Comparison of ENCODE assay signal across 8 cellular contexts in the genomic region with DNA sequence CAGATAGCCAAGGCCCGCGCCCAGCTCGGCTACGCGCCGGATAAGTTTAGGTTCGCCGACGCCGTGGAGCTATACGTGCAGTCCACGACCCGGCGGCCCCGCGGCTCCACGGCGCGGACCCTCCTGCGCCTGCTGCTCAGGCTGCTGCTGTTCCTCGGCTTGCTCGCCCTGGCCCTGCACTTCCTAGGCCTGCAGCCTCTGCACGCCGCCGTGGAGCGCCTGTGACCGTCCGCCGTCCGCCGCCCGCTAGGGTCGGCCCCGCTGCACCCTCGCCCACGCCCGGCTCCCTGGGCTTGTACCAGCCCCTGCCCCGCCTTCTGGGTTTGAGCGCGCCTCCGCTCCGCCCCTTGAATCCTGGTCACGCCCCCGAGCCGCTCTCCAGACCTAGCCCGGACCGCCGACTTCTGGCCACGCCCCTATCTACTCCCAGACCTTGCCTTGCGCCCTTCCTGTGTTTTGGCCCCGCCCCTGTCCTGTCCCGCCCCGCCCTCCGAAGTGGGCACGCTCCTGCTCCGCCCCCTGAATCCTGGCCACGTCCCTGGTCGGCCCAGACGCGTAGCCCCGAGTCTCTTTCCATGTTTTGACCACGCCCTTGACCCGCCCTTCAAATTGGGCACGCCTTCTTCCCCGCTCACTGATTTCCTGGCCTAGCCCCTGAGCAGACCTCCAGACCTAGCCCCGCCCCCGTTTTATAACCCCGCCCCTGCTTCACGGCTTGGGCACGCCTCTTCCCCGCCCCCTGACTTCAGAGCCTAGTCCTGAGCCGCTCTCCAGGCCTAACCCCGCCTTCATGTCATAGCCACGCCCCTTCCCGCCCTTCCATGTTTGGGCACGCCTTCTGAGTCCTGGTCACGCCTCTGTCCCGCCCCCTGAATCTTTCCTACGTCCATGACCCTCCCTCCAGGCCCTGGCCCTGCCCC. TPM values are rescaled to one million over a fixed set of nuclear protein-coding genes. Genes with fewer than 3 reads are reported as not detected.
DNase-seq lines count a peak whose midpoint lies in the region; ATAC-seq and TF ChIP-seq lines count a peak whose summit lies in the region.

No MANE protein-coding gene starts in this region.

- H2AFZ ChIP-seq in H9 (ENCODE audit: low read length) (no peak overlapping the region), neural cell (ENCODE audit: low read depth, low read length) (peak overlapping the region; percentile 74)

- DNase-seq in G401 (ENCODE audit: low spot score): peak; percentile 100
- DNase-seq in H9: peak; percentile 100
- DNase-seq in M059J (ENCODE audit: low read depth): peak; percentile 98
- DNase-seq in activated effector memory CD4-positive, alpha-beta T cell treated with anti-CD3 and anti-CD28 coated beads, Interleukin-2, amount 50 U/mL, for 16 hours: peak; percentile 99
- peak; percentile 100 for DNase-seq in fibroblast of the aortic adventitia (ENCODE audit: low read depth)
- DNase-seq in stimulated activated naive CD8-positive, alpha-beta T cell treated with anti-CD3 and anti-CD28 coated beads, Interleukin-15, amount 100 ng/mL, for 72 hours: peak; percentile 100

- H3K4me1 ChIP-seq in H9 (ENCODE audit: insufficient read depth, low read length): no peaks in the 10 kb centered on the region; the same call in 1 of the 2 replicates

- peak overlapping the region; percentile 97 to 98 (median 98); a peak in 6 of 7 replicates for H3K27ac Mint-ChIP-seq in H9
- H3K27ac Mint-ChIP-seq in stimulated activated naive CD8-positive, alpha-beta T cell treated with anti-CD3 and anti-CD28 coated beads, Interleukin-15, amount 100 ng/mL, for 72 hours: peak overlapping the region; percentile 98 to 99

- peak; percentile 84 for TF ChIP-seq POLR2A in Raji (IDR thresholded peaks at IDR 0.05; ENCODE audit: insufficient read depth, low read depth, low read length)

- TF ChIP-seq CTCF in H9 (conservative IDR thresholded peaks at IDR 0.05) (no peak), fibroblast of the aortic adventitia (IDR thresholded peaks at IDR 0.05; ENCODE audit: insufficient read depth, low read length) (no peak), neural cell (IDR thresholded peaks at IDR 0.05; ENCODE audit: poor library complexity, severe bottlenecking) (no peak)

- no peak overlapping the region for H4K91ac ChIP-seq in H9 (ENCODE audit: insufficient read length, low read depth, low read length)

- H3K56ac ChIP-seq in H9 (ENCODE audit: insufficient read length, low read depth, low read length): no peak overlapping the region

- H3T11ph ChIP-seq in H9 (ENCODE audit: low read length): no peak overlapping the region

- H3K4me2 ChIP-seq in H9 (ENCODE audit: insufficient read depth, insufficient read length, low read length) (peak overlapping the region; percentile 86), neural cell (ENCODE audit: low read length) (peak overlapping the region; percentile 76)

- H4K20me1 ChIP-seq in H9 (ENCODE audit: control insufficient read depth, insufficient read depth, insufficient read length) (no peaks in the 10 kb centered on the region), neural cell (ENCODE audit: insufficient read depth) (no peaks in the 10 kb centered on the region)

- H3K27ac ChIP-seq in H9 (ENCODE audit: insufficient read length, low read depth, low read length): no peak overlapping the region
- H3K27ac ChIP-seq in neural cell (ENCODE audit: low read length): peak overlapping the region; percentile 78

- peaks cover 0 to under 1% of the 10 kb centered on the region in 2 experiments; a peak in 2 of 5 replicates for H3K9me3 Mint-ChIP-seq in H9
- peaks cover 9 to 11% of the 10 kb centered on the region in 2 donors for H3K9me3 Mint-ChIP-seq in stimulated activated naive CD8-positive, alpha-beta T cell treated with anti-CD3 and anti-CD28 coated beads, Interleukin-15, amount 100 ng/mL, for 72 hours

- peak overlapping the region; percentile 43; the same call in 1 of the 2 replicates for H3K14ac ChIP-seq in H9 (ENCODE audit: insufficient read depth, low read length)

- peaks cover 12% of the 10 kb centered on the region for H3K23me2 ChIP-seq in H9 (ENCODE audit: insufficient read length, low read depth, low read length, poor library complexity, severe bottlenecking)

- TF ChIP-seq RAD21 in neural cell (conservative IDR thresholded peaks at IDR 0.05): no peak

- no peak for TF ChIP-seq EP300 in neural cell (conservative IDR thresholded peaks at IDR 0.05; ENCODE audit: poor library complexity, severe bottlenecking)

- no peaks in the 10 kb centered on the region for H3K9me2 ChIP-seq in neural cell (ENCODE audit: insufficient read depth, low read length)

- H3F3A ChIP-seq in neural cell (ENCODE audit: insufficient read depth, low read length, poor library complexity, severe bottlenecking): no peaks in the 10 kb centered on the region

- peak overlapping the region; percentile 74 for H3K4me3 ChIP-seq in fibroblast of the aortic adventitia (ENCODE audit: low read depth, low read length)
- H3K4me3 ChIP-seq in neural cell (ENCODE audit: low read length): peak overlapping the region; percentile 93

- no peak overlapping the region for H2BK120ac ChIP-seq in H9 (ENCODE audit: low read depth, low read length, poor library complexity, severe bottlenecking)

- H3K18ac ChIP-seq in H9 (ENCODE audit: insufficient read length, low read depth, low read length): peak overlapping the region; percentile 32

- H4K5ac ChIP-seq in H9 (ENCODE audit: insufficient read length, low read depth, low read length): no peak overlapping the region

- H2BK5ac ChIP-seq in H9 (ENCODE audit: insufficient read length, low read length): no peak overlapping the region

- H3K9ac ChIP-seq in H9 (ENCODE audit: extremely low read depth, insufficient read length, low read length): peak overlapping the region; percentile 27
- H3K9ac ChIP-seq in neural cell (ENCODE audit: low read length): peak overlapping the region; percentile 76

- ATAC-seq in stimulated activated naive CD8-positive, alpha-beta T cell treated with anti-CD3 and anti-CD28 coated beads, Interleukin-15, amount 100 ng/mL, for 72 hours: peak; percentile 72

- no peak overlapping the region for H2BK20ac ChIP-seq in H9 (ENCODE audit: low read depth, low read length, poor library complexity, severe bottlenecking)

- H3K9me3 ChIP-seq in H9 (ENCODE audit: control insufficient read depth, low read depth, low read length) (no peaks in the 10 kb centered on the region), neural cell (ENCODE audit: low read length) (no peaks in the 10 kb centered on the region)

- H3K4ac ChIP-seq in H9 (ENCODE audit: low read depth, low read length): no peak overlapping the region

- H3K79me2 ChIP-seq in H9 (ENCODE audit: insufficient read depth, low read length) (no peaks in the 10 kb centered on the region), neural cell (replicated peaks; ENCODE audit: insufficient read depth, low read length) (no peaks in the 10 kb centered on the region)

- H3K27me3 ChIP-seq in H9 (ENCODE audit: insufficient read depth, low read length) (no peaks in the 10 kb centered on the region), neural cell (ENCODE audit: insufficient read depth, low read depth, low read length) (no peaks in the 10 kb centered on the region)

- peaks cover 9% of the 10 kb centered on the region for H3K27me3 Mint-ChIP-seq in H9 (ENCODE audit: low read depth)
- no peaks in the 10 kb centered on the region for H3K27me3 Mint-ChIP-seq in stimulated activated naive CD8-positive, alpha-beta T cell treated with anti-CD3 and anti-CD28 coated beads, Interleukin-15, amount 100 ng/mL, for 72 hours

- no CpG with 5 or more reads among the region's 79 CpGs for WGBS in H9 (ENCODE audit: extremely low coverage, insufficient read length, low lambda C conversion rate)

- no peaks in the 10 kb centered on the region; a peak in 1 of 7 replicates for H3K36me3 Mint-ChIP-seq in H9 (ENCODE audit: insufficient read depth in 1 of 3, low read depth in 3 of 3)

- peak overlapping the region; percentile 84 to 92 for H3K4me3 Mint-ChIP-seq in H9
- H3K4me3 Mint-ChIP-seq in stimulated activated naive CD8-positive, alpha-beta T cell treated with anti-CD3 and anti-CD28 coated beads, Interleukin-15, amount 100 ng/mL, for 72 hours: peak overlapping the region; percentile 82 to 89

- no peak overlapping the region for H4K8ac ChIP-seq in H9 (replicated peaks; ENCODE audit: insufficient read length, low read depth, low read length)

- no peaks in the 10 kb centered on the region for H3K79me1 ChIP-seq in H9 (ENCODE audit: insufficient read depth, low read depth, low read length, poor library complexity, severe bottlenecking)

- in situ Hi-C loops in G401 (cut with HindIII; ENCODE audit: low sequenced_read_pairs): no loop called here

- H2BK15ac ChIP-seq in H9 (ENCODE audit: low read depth, low read length): no peak overlapping the region

- H3K23ac ChIP-seq in H9 (ENCODE audit: insufficient read length, low read depth, low read length): no peak overlapping the region

- no peak overlapping the region for H2AK5ac ChIP-seq in H9 (ENCODE audit: insufficient read length, low read length)

- H2BK12ac ChIP-seq in H9 (ENCODE audit: insufficient read length, low read depth, low read length): no peak overlapping the region

- peaks cover 29 to 36% of the 10 kb centered on the region in 2 experiments for H3K4me1 Mint-ChIP-seq in H9
- H3K4me1 Mint-ChIP-seq in stimulated activated naive CD8-positive, alpha-beta T cell treated with anti-CD3 and anti-CD28 coated beads, Interleukin-15, amount 100 ng/mL, for 72 hours: peaks cover 59% of the 10 kb centered on the region

- H3K36me3 ChIP-seq in neural cell (ENCODE audit: insufficient read depth, low read length): no peaks in the 10 kb centered on the region

TF ChIP-seq in neural cell, 6 proteins besides CTCF, POLR2A, EP300 and RAD21 (continues in another document):
- TF ChIP-seq TAF1 (IDR thresholded peaks at IDR 0.05; ENCODE audit: low read depth) (no peak), MXI1 (conservative IDR thresholded peaks at IDR 0.05; ENCODE audit: poor library complexity, severe bottlenecking) (peak; percentile 71), EZH2 (IDR thresholded peaks at IDR 0.05; ENCODE audit: borderline replicate concordance, insufficient read depth, low read length, poor library complexity, severe bottlenecking) (no peak), SMC3 (conservative IDR thresholded peaks at IDR 0.05; ENCODE audit: poor library complexity) (no peak), POLR2AphosphoS5 (IDR thresholded peaks at IDR 0.05) (peak; percentile 17)

RNA-seq across cellular contexts. Expression of a gene that starts 15.6 kb away (rescaled TPM):
- total RNA-seq in G401 (2014; rRNA removed; shearing (Covaris generic)): 18.6 and 22.0 TPM in 2 replicates
- total RNA-seq in H9 (2021) (19.6 and 20.7 TPM in 2 replicates), fibroblast of the aortic adventitia (ENCODE audit: low replicate concordance) (34.4 and 57.3 TPM in 2 replicates)
- 10.4 and 19.1 TPM in 2 replicates for total RNA-seq in M059J (2014; rRNA removed; shearing (Covaris generic))
- 3.9 and 7.2 TPM in 2 replicates for polyA plus RNA-seq in neural cell
- 5.4 and 5.6 TPM in 2 replicates for polyA minus RNA-seq in neural cell

RNA-seq across cellular contexts. Expression of a gene that starts 28.1 kb away (rescaled TPM):
- total RNA-seq in G401 (2014; rRNA removed; shearing (Covaris generic)): not detected in 2 replicates
- total RNA-seq in H9 (2021) (0.09 TPM in 1 of 2 replicates, not detected in the other), fibroblast of the aortic adventitia (ENCODE audit: low replicate concordance) (not detected in 2 replicates)
- not detected in 2 replicates for total RNA-seq in M059J (2014; rRNA removed; shearing (Covaris generic))
- polyA plus RNA-seq in neural cell: not detected in 2 replicates
- not detected in 2 replicates for polyA minus RNA-seq in neural cell
